In genomic region chr10:93572606-93573005, GRCh38 we compare ENCODE assay signal across 33 cellular contexts. TPM values are rescaled to one million over a fixed set of nuclear protein-coding genes. Genes with fewer than 3 reads are reported as not detected.
"Had no signal": no experiment of that assay in that cellular context is flagged by ENCODE, and none has a peak within 500 bp of the region (broad histone marks: within the 10 kb centered on the region; RNA-seq: fewer than 3 reads in every experiment).

No MANE protein-coding gene starts in this region.

- H3K4me1 Mint-ChIP-seq: immature natural killer cell had no signal

- H3K36me3 Mint-ChIP-seq: immature natural killer cell; naive thymus-derived CD4-positive, alpha-beta T cell; natural killer cell treated with Interleukin-12 subunit alpha and Interleukin-12 subunit beta and Interleukin-15 and Interleukin-18, amount 100 ng/mL, for 72 hours; stimulated activated memory B cell treated with anti-CD40 and anti-IgM and Interleukin-4, amounts not matched to agents 10 μg/mL and 1 μg/mL and 100 μg/mL, for 72 hours; type B pancreatic cell had no signal

- H3K4me1 ChIP-seq: uterus had no signal

- H3K27ac ChIP-seq: left lung, lower lobe of right lung, ovary, prostate gland, tibial nerve, uterus had no signal

- H3K4me3 Mint-ChIP-seq: immature natural killer cell; natural killer cell treated with Interleukin-12 subunit alpha and Interleukin-12 subunit beta and Interleukin-15 and Interleukin-18, amount 100 ng/mL, for 72 hours; stimulated activated memory B cell treated with anti-CD40 and anti-IgM and Interleukin-4, amounts not matched to agents 10 μg/mL and 1 μg/mL and 100 μg/mL, for 72 hours; stimulated activated naive CD8-positive, alpha-beta T cell treated with anti-CD3 and anti-CD28 coated beads, Interleukin-15, amount 100 ng/mL, for 72 hours had no signal

- H3K27me3 ChIP-seq: ovary had no signal

- H3K4me3 ChIP-seq: left lung, lower lobe of right lung, ovary, prostate gland, smooth muscle cell, tibial nerve, uterus had no signal

- H3K36me3 ChIP-seq: left lung, lower lobe of right lung, ovary, prostate gland, tibial nerve, uterus had no signal

- H3K9me3 ChIP-seq: left lung, lower lobe of right lung, ovary, prostate gland, tibial nerve, uterus had no signal

- DNase-seq: immature natural killer cell; kidney; mesenchymal stem cell; naive thymus-derived CD4-positive, alpha-beta T cell; ovary; posterior cingulate gyrus; retina; stimulated activated CD4-positive, alpha-beta T cell treated with anti-CD3 and anti-CD28 coated beads, Interleukin-1b, Interleukin-23, amount 100 ng/mL, for 48 hours; stimulated activated CD4-positive, alpha-beta T cell treated with anti-CD3 and anti-CD28 coated beads, Interleukin-2, amount 100 ng/mL, for 48 hours; stimulated activated CD4-positive, alpha-beta T cell treated with anti-CD3 and anti-CD28 coated beads, Interleukin-4, amount 100 ng/mL, for 4 hours; stimulated activated CD8-positive, alpha-beta memory T cell treated with anti-CD3 and anti-CD28 coated beads, Interleukin-4, amount 100 ng/mL, for 48 hours; stimulated activated naive CD4-positive, alpha-beta T cell treated with Interleukin-2 at 50 U/mL for 16 hours; stimulated activated naive CD8-positive, alpha-beta T cell treated with anti-CD3 and anti-CD28 coated beads, Interleukin-15, amount 100 ng/mL, for 72 hours; uterus had no signal

- H3K27ac Mint-ChIP-seq: naive thymus-derived CD4-positive, alpha-beta T cell; natural killer cell treated with Interleukin-12 subunit alpha and Interleukin-12 subunit beta and Interleukin-15 and Interleukin-18, amount 100 ng/mL, for 72 hours; stimulated activated memory B cell treated with anti-CD40 and anti-IgM and Interleukin-4, amounts not matched to agents 10 μg/mL and 1 μg/mL and 100 μg/mL, for 72 hours; stimulated activated naive CD8-positive, alpha-beta T cell treated with anti-CD3 and anti-CD28 coated beads, Interleukin-15, amount 100 ng/mL, for 72 hours had no signal

- H3K9me3 Mint-ChIP-seq: immature natural killer cell; naive thymus-derived CD4-positive, alpha-beta T cell; natural killer cell treated with Interleukin-12 subunit alpha and Interleukin-12 subunit beta and Interleukin-15 and Interleukin-18, amount 100 ng/mL, for 72 hours; stimulated activated memory B cell treated with anti-CD40 and anti-IgM and Interleukin-4, amounts not matched to agents 10 μg/mL and 1 μg/mL and 100 μg/mL, for 72 hours; stimulated activated naive CD8-positive, alpha-beta T cell treated with anti-CD3 and anti-CD28 coated beads, Interleukin-15, amount 100 ng/mL, for 72 hours; type B pancreatic cell had no signal

RNA-seq across cellular contexts. Expression of gene FFAR4, which starts 6.1 kb away (rescaled TPM):
- total RNA-seq: mammary epithelial cell; myocyte; naive thymus-derived CD4-positive, alpha-beta T cell; natural killer cell treated with Interleukin-12 subunit alpha and Interleukin-12 subunit beta and Interleukin-15 and Interleukin-18, amount 100 ng/mL, for 72 hours; smooth muscle cell; temporal lobe; uterus had no signal
- polyA plus RNA-seq: immature natural killer cell; mammary epithelial cell; naive thymus-derived CD4-positive, alpha-beta T cell; neural cell; smooth muscle cell had no signal

RNA-seq across cellular contexts. Expression of gene RBP4, which starts 28.4 kb away (rescaled TPM):
- total RNA-seq: mammary epithelial cell; mononuclear cell; myocyte; naive thymus-derived CD4-positive, alpha-beta T cell; natural killer cell treated with Interleukin-12 subunit alpha and Interleukin-12 subunit beta and Interleukin-15 and Interleukin-18, amount 100 ng/mL, for 72 hours had no signal
- polyA plus RNA-seq: immature natural killer cell; mammary epithelial cell; naive thymus-derived CD4-positive, alpha-beta T cell had no signal

RNA-seq across cellular contexts. Expression of gene PDE6C, which starts 39.7 kb away (rescaled TPM):
- total RNA-seq: kidney; left colon; left lung; liver; lower lobe of right lung; mammary epithelial cell; mononuclear cell; myocyte; naive thymus-derived CD4-positive, alpha-beta T cell; natural killer cell treated with Interleukin-12 subunit alpha and Interleukin-12 subunit beta and Interleukin-15 and Interleukin-18, amount 100 ng/mL, for 72 hours; omental fat pad; ovary; prostate gland; right cardiac atrium; skeletal muscle tissue; smooth muscle cell; temporal lobe; tibial nerve; ureter; uterus had no signal
- polyA plus RNA-seq: immature natural killer cell; liver; mammary epithelial cell; naive thymus-derived CD4-positive, alpha-beta T cell; neural cell; right cardiac atrium; smooth muscle cell had no signal
